Comparison of ENCODE assay signal across 36 cellular contexts in genomic region chr19:15536350-15536749, GRCh38. TPM values are rescaled to one million over a fixed set of nuclear protein-coding genes. Genes with fewer than 3 reads are reported as not detected.
"Had no signal": no experiment of that assay in that cellular context is flagged by ENCODE, and none has a peak within 500 bp of the region (broad histone marks: within the 10 kb centered on the region; RNA-seq: fewer than 3 reads in every experiment).

No MANE protein-coding gene starts in this region.

- ATAC-seq: activated CD8-positive, alpha-beta T cell treated with anti-CD3 and anti-CD28 coated beads for 36 hours; activated naive CD4-positive, alpha-beta T cell treated with anti-CD3 and anti-CD28 coated beads, Interleukin-2, amount 50 U/mL, for 72 hours; activated T-cell treated with anti-CD3 and anti-CD28 coated beads, Interleukin-2, amount 50 U/mL, for 4 hours; activated T-cell treated with anti-CD3 and anti-CD28 coated beads, Interleukin-2, amount 50 U/mL, for 72 hours; activated T-helper 17 cell treated with anti-CD3 and anti-CD28 coated beads, Interleukin-2, amount 50 U/mL, for 72 hours; body of pancreas had no signal

- H3K36me3 ChIP-seq: adrenal gland, brain microvascular endothelial cell had no signal

- H3K4me1 ChIP-seq: adrenal gland, body of pancreas had no signal

- H3K4me3 ChIP-seq: adrenal gland, body of pancreas had no signal

- H3K27me3 ChIP-seq: body of pancreas, brain microvascular endothelial cell had no signal

- DNase-seq: activated B cell treated with CpG ODN at 0.5 μM for 24 hours; activated CD4-positive, alpha-beta memory T cell treated with anti-CD3 and anti-CD28 coated beads for 36 hours; activated CD4-positive, alpha-beta T cell treated with anti-CD3 and anti-CD28 coated beads for 4 hours; activated CD4-positive, alpha-beta T cell treated with anti-CD3 and anti-CD28 coated beads, Interleukin-2, amount 10 ng/mL, durations not matched to agents 24 days and 14 days; activated CD4-positive, alpha-beta T cell treated with anti-CD3 and anti-CD28 coated beads, Interleukin-2, amount 50 U/mL, for 1 hour; activated CD4-positive, alpha-beta T cell treated with anti-CD3 and anti-CD28 coated beads, Interleukin-2, amount 50 U/mL, for 4 hours; activated CD4-positive, CD25-positive, alpha-beta regulatory T cell treated with anti-CD3 and anti-CD28 coated beads, Interleukin-2, amount 50 U/mL, for 72 hours; activated CD8-positive, alpha-beta memory T cell treated with anti-CD3 and anti-CD28 coated beads, Interleukin-2, amount 50 U/mL, for 4 hours; activated CD8-positive, alpha-beta T cell treated with anti-CD3 and anti-CD28 coated beads for 36 hours; activated effector memory CD4-positive, alpha-beta T cell treated with anti-CD3 and anti-CD28 coated beads, Interleukin-2, amount 50 U/mL, for 16 hours; activated gamma-delta T cell treated with Interleukin-2 at 50 U/mL for 16 hours; activated naive CD4-positive, alpha-beta T cell; activated naive CD4-positive, alpha-beta T cell treated with anti-CD3 and anti-CD28 coated beads for 36 hours; activated naive CD4-positive, alpha-beta T cell treated with anti-CD3 and anti-CD28 coated beads, Interleukin-2, amount 50 U/mL, for 16 hours; activated naive CD8-positive, alpha-beta T cell treated with anti-CD3 and anti-CD28 coated beads for 36 hours; activated T-cell treated with anti-CD3 and anti-CD28 coated beads for 4 hours; activated T-cell treated with anti-CD3 and anti-CD28 coated beads, Interleukin-2, amount 50 U/mL, for 1 hour; activated T-cell treated with anti-CD3 and anti-CD28 coated beads, Interleukin-2, amount 50 U/mL, for 4 hours; activated T-cell treated with anti-CD3 and anti-CD28 coated beads, Interleukin-2, amount 50 U/mL, for 72 hours; adrenal gland; amniotic stem cell; aorta; body of pancreas; brain microvascular endothelial cell; central memory CD4-positive, alpha-beta T cell; T-helper 1 cell; T-helper 2 cell; T-helper 9 cell had no signal

- H3K9me3 ChIP-seq: adrenal gland, body of pancreas had no signal

- H3K27ac ChIP-seq: adrenal gland, body of pancreas, brain microvascular endothelial cell, VCaP had no signal

RNA-seq across cellular contexts. Expression of gene CYP4F22, which starts 28.0 kb away (rescaled TPM):
- total RNA-seq: activated B cell treated with CpG ODN at 0.5 μM for 24 hours; activated T-helper 1 cell treated with anti-CD3 and anti-CD28 coated beads, Interleukin-12 subunit alpha, Interleukin-12 subunit beta, Interleukin-2, Interleukin-4 antibody, amounts not matched to agents 30 ng/mL and 10 ng/mL and 1 ng/mL, durations not matched to agents 14 hours and 24 hours and 36 hours; aorta; astrocyte; body of pancreas; cardiac septum; cerebellum had no signal
- polyA plus RNA-seq: adrenal gland, aorta had no signal

RNA-seq across cellular contexts. Expression of gene PGLYRP2, which starts 57.0 kb away (rescaled TPM):
- total RNA-seq: activated B cell treated with CpG ODN at 0.5 μM for 24 hours; activated CD4-positive, alpha-beta T cell treated with anti-CD3 and anti-CD28 coated beads, Interleukin-2, amount 10 ng/mL, durations not matched to agents 24 days and 14 days; activated CD8-positive, alpha-beta memory T cell treated with anti-CD3 and anti-CD28 coated beads for 36 hours; activated naive CD8-positive, alpha-beta T cell treated with anti-CD3 and anti-CD28 coated beads for 36 hours; activated T-helper 1 cell treated with anti-CD3 and anti-CD28 coated beads, Interleukin-12 subunit alpha, Interleukin-12 subunit beta, Interleukin-2, Interleukin-4 antibody, amounts not matched to agents 30 ng/mL and 10 ng/mL and 1 ng/mL, durations not matched to agents 14 hours and 24 hours and 36 hours; adrenal gland; aorta; astrocyte; body of pancreas; cardiac septum; cerebellum had no signal
- polyA plus RNA-seq: adrenal gland, aorta had no signal
